1 cellular context compared by ENCODE assay signal in the genomic region with DNA sequence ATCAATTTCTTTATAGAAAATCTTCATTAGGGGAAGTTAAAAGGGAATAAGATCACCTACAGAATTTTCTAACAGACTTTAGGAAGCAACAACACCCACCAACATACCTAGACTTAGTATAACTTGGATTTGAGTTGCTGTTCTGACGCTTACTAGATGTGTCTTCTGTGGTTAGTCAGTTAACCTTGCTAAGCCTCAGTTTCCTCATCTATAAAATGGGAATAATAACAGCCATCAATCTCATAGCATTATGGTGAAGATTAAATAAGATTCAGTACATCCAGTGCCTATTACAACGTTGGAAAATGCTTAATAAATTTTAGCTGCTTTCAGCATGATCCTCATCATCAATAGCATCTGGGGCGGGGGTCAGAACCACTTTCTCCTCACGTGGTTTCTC.
TF ChIP-seq lines count a peak whose summit lies in the region.

No MANE protein-coding gene starts in this region.

TF ChIP-seq in GM23338, 12 proteins besides CTCF, POLR2A, EP300 and RAD21 (continued from another document):
- TF ChIP-seq, protein P1, sequence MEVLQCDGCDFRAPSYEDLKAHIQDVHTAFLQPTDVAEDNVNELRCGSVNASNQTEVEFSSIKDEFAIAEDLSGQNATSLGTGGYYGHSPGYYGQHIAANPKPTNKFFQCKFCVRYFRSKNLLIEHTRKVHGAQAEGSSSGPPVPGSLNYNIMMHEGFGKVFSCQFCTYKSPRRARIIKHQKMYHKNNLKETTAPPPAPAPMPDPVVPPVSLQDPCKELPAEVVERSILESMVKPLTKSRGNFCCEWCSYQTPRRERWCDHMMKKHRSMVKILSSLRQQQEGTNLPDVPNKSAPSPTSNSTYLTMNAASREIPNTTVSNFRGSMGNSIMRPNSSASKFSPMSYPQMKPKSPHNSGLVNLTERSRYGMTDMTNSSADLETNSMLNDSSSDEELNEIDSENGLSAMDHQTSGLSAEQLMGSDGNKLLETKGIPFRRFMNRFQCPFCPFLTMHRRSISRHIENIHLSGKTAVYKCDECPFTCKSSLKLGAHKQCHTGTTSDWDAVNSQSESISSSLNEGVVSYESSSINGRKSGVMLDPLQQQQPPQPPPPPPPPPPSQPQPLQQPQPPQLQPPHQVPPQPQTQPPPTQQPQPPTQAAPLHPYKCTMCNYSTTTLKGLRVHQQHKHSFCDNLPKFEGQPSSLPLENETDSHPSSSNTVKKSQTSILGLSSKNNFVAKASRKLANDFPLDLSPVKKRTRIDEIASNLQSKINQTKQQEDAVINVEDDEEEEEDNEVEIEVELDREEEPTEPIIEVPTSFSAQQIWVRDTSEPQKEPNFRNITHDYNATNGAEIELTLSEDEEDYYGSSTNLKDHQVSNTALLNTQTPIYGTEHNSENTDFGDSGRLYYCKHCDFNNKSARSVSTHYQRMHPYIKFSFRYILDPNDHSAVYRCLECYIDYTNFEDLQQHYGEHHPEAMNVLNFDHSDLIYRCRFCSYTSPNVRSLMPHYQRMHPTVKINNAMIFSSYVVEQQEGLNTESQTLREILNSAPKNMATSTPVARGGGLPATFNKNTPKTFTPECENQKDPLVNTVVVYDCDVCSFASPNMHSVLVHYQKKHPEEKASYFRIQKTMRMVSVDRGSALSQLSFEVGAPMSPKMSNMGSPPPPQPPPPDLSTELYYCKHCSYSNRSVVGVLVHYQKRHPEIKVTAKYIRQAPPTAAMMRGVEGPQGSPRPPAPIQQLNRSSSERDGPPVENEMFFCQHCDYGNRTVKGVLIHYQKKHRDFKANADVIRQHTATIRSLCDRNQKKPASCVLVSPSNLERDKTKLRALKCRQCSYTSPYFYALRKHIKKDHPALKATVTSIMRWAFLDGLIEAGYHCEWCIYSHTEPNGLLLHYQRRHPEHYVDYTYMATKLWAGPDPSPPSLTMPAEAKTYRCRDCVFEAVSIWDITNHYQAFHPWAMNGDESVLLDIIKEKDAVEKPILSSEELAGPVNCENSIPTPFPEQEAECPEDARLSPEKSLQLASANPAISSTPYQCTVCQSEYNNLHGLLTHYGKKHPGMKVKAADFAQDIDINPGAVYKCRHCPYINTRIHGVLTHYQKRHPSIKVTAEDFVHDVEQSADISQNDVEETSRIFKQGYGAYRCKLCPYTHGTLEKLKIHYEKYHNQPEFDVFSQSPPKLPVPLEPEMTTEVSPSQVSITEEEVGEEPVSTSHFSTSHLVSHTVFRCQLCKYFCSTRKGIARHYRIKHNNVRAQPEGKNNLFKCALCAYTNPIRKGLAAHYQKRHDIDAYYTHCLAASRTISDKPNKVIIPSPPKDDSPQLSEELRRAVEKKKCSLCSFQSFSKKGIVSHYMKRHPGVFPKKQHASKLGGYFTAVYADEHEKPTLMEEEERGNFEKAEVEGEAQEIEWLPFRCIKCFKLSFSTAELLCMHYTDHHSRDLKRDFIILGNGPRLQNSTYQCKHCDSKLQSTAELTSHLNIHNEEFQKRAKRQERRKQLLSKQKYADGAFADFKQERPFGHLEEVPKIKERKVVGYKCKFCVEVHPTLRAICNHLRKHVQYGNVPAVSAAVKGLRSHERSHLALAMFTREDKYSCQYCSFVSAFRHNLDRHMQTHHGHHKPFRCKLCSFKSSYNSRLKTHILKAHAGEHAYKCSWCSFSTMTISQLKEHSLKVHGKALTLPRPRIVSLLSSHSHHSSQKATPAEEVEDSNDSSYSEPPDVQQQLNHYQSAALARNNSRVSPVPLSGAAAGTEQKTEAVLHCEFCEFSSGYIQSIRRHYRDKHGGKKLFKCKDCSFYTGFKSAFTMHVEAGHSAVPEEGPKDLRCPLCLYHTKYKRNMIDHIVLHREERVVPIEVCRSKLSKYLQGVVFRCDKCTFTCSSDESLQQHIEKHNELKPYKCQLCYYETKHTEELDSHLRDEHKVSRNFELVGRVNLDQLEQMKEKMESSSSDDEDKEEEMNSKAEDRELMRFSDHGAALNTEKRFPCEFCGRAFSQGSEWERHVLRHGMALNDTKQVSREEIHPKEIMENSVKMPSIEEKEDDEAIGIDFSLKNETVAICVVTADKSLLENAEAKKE (CRISPR knock-in tag; IDR thresholded peaks at IDR 0.05), result no peak
